In the genomic region with DNA sequence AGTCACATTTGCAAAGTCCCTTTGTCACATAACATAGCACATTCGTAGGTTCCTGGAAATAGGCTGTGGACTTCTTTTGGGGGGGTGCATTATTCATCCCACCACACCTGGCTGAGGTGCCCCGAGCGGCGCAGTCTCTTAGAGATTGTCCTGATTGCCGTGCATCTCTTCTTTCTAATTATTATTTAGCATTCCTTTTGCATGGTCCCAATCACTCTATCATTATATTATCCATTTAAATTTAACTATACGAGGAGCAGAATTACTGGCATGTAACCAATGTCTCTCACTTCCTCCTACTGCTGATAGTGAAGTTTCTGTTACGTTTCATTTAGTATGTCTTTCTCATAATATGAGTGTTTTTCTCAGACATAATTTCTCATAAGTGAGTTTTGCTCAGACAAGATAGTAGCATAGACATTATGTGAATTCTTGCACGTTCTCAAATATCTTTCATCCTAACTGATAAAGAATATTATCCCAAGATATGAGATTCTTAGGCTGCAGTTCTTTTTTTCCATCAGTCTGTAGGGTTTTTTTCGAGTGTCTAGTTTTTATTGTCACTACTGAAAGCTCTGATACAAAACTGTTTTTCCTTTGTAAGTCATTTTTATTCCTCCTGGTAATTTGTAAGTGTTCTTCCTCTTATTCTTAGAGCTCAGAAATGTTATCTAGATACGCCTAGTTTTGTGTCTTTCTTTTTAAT, we compare ENCODE assay signal across 14 cellular contexts.
DNase-seq lines count a peak whose midpoint lies in the region; ATAC-seq, FAIRE-seq and TF ChIP-seq lines count a peak whose summit lies in the region.
"Had no signal": no experiment of that assay in that cellular context is flagged by ENCODE, and none has a peak within 500 bp of the region (broad histone marks: within the 10 kb centered on the region; RNA-seq: fewer than 3 reads in every experiment).

No MANE protein-coding gene starts in this region.

- H3K27ac ChIP-seq in substantia nigra (ENCODE audit: low read depth, low read length, poor library complexity, severe bottlenecking) (no peak overlapping the region), esophagus squamous epithelium (no peak overlapping the region)
- H3K27ac ChIP-seq: breast epithelium had no signal

- intact Hi-C loops in esophagus squamous epithelium (cut with DNase I), result no loop called here

- peak; percentile 61 for DNase-seq in GM06990 (ENCODE audit: extremely low read depth, insufficient read length)
- DNase-seq in GM19239 (ENCODE audit: insufficient read length, low spot score), result no peak
- DNase-seq in substantia nigra (lab: John Stamatoyannopoulos, UW), result no peak
- no peak for DNase-seq in glomerular visceral epithelial cell (ENCODE audit: extremely low spot score)
- DNase-seq in esophagus squamous epithelium (lab: John Stamatoyannopoulos, UW), result no peak
- DNase-seq in H4 (ENCODE audit: low spot score), result no peak
- DNase-seq: Calu3, NCI-H1092, NCI-H748 treated with DMSO at 0.1 percent for 48 hours had no signal

- H3K9me3 ChIP-seq in esophagus squamous epithelium, result no peaks in the 10 kb centered on the region
- H3K9me3 ChIP-seq: breast epithelium had no signal

- ATAC-seq in GM21825 (IDR thresholded peaks at IDR 0.05; ENCODE audit: unreplicated experiment), result peak; percentile 73
- ATAC-seq in HG03159 (IDR thresholded peaks at IDR 0.05; ENCODE audit: unreplicated experiment), result peak; percentile 90

- TF ChIP-seq POLR2A in esophagus squamous epithelium (IDR thresholded peaks at IDR 0.05), result no peak

- no peak for TF ChIP-seq CTCF in GM06990 (IDR thresholded peaks at IDR 0.05; ENCODE audit: insufficient read depth, low read length, poor library complexity, severe bottlenecking)
- no peak for TF ChIP-seq CTCF in esophagus squamous epithelium (IDR thresholded peaks at IDR 0.05)

- peak; percentile 47 for FAIRE-seq in GM19239 (lab: Jason Lieb, UNC)
- FAIRE-seq: A204.1, endometrium had no signal

- H3K27me3 ChIP-seq in GM06990 (replicated peaks; ENCODE audit: control insufficient read depth, insufficient read depth, low read length), result no peaks in the 10 kb centered on the region
- H3K27me3 ChIP-seq in esophagus squamous epithelium, result no peaks in the 10 kb centered on the region
- H3K27me3 ChIP-seq: breast epithelium had no signal

- H3K4me3 ChIP-seq in GM06990 (replicated peaks; ENCODE audit: low read depth, low read length) (no peak overlapping the region), esophagus squamous epithelium (no peak overlapping the region)
- H3K4me3 ChIP-seq: breast epithelium had no signal

- H3K36me3 ChIP-seq in GM06990 (ENCODE audit: control insufficient read depth, insufficient read depth, low read length), result no peaks in the 10 kb centered on the region
- H3K36me3 ChIP-seq in esophagus squamous epithelium, result no peaks in the 10 kb centered on the region
- H3K36me3 ChIP-seq: breast epithelium had no signal

- 76 to 80% methylated on average over 10 of the region's 10 CpGs for WGBS in esophagus squamous epithelium, 2 donors

- H3K4me1 ChIP-seq in esophagus squamous epithelium, result peaks cover 0 to 5% (median 0%) of the 10 kb centered on the region in 3 donors
- H3K4me1 ChIP-seq: breast epithelium had no signal
